In the genomic region with DNA sequence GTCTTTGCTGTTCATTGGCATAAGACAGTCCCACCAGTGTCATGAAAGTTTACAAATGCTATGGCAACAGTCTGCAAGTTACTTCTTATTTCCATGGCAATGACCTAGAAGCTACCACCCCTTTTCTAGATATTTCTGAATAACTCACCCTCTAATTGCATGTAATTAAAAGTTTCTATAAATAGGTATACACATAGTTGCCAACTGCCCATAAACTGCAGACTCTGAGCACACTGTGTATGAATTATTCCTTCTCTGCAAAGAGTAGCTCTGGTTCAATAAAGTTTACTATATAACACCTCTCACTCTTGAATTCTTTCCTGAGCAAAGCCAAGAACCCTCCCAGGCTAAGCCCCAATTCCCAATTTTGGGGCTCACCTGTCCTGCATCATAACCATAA, we compare ENCODE assay signal across 31 cellular contexts.
"Had no signal": no experiment of that assay in that cellular context is flagged by ENCODE, and none has a peak within 500 bp of the region (broad histone marks: within the 10 kb centered on the region; RNA-seq: fewer than 3 reads in every experiment).

No MANE protein-coding gene starts in this region.

- ATAC-seq: activated naive CD4-positive, alpha-beta T cell treated with anti-CD3 and anti-CD28 coated beads, Interleukin-2, amount 50 U/mL, for 72 hours; activated naive CD8-positive, alpha-beta T cell treated with anti-CD3 and anti-CD28 coated beads, Interleukin-2, amount 50 U/mL, for 24 hours; activated T-cell treated with anti-CD3 and anti-CD28 coated beads, Interleukin-2, amount 50 U/mL, for 4 hours; activated T-cell treated with anti-CD3 and anti-CD28 coated beads, Interleukin-2, amount 50 U/mL, for 72 hours; activated T-helper 17 cell treated with anti-CD3 and anti-CD28 coated beads, Interleukin-2, amount 50 U/mL, for 72 hours; body of pancreas had no signal

- H3K27ac ChIP-seq: adrenal gland, ascending aorta, body of pancreas, brain microvascular endothelial cell, cardiac muscle cell had no signal

- DNase-seq: activated effector memory CD4-positive, alpha-beta T cell treated with anti-CD3 and anti-CD28 coated beads, Interleukin-2, amount 50 U/mL, for 16 hours; activated effector memory CD4-positive, alpha-beta T cell treated with Interleukin-2 at 50 U/mL for 16 hours; activated gamma-delta T cell; activated gamma-delta T cell treated with Interleukin-2 at 50 U/mL for 16 hours; activated naive CD4-positive, alpha-beta T cell; activated naive CD4-positive, alpha-beta T cell treated with anti-CD3 and anti-CD28 coated beads for 36 hours; activated naive CD4-positive, alpha-beta T cell treated with anti-CD3 and anti-CD28 coated beads, Interleukin-2, amount 10 ng/mL, durations not matched to agents 7 days and 5 days; activated naive CD4-positive, alpha-beta T cell treated with anti-CD3 and anti-CD28 coated beads, Interleukin-2, amount 50 U/mL, for 16 hours; activated naive CD4-positive, alpha-beta T cell treated with Interleukin-2 at 50 U/mL for 16 hours; activated naive CD8-positive, alpha-beta T cell treated with anti-CD3 and anti-CD28 coated beads for 36 hours; activated naive CD8-positive, alpha-beta T cell treated with anti-CD3 and anti-CD28 coated beads, Interleukin-2, amount 10 ng/mL, durations not matched to agents 7 days and 5 days; activated naive CD8-positive, alpha-beta T cell treated with anti-CD3 and anti-CD28 coated beads, Interleukin-2, amount 50 U/mL, for 24 hours; activated T-cell treated with anti-CD3 and anti-CD28 coated beads, Interleukin-2, amount 50 U/mL, for 1 hour; activated T-cell treated with anti-CD3 and anti-CD28 coated beads, Interleukin-2, amount 50 U/mL, for 24 hours; activated T-cell treated with anti-CD3 and anti-CD28 coated beads, Interleukin-2, amount 50 U/mL, for 4 hours; activated T-cell treated with anti-CD3 and anti-CD28 coated beads, Interleukin-2, amount 50 U/mL, for 48 hours; activated T-cell treated with anti-CD3 and anti-CD28 coated beads, Interleukin-2, amount 50 U/mL, for 72 hours; adrenal gland; amniotic stem cell; amygdala; anterior cingulate cortex; aorta; body of pancreas; brain microvascular endothelial cell; caudate nucleus; central memory CD4-positive, alpha-beta T cell; cerebellar nuclear complex had no signal

- H3K36me3 ChIP-seq: adrenal gland, ascending aorta, brain microvascular endothelial cell, cardiac muscle cell had no signal

- H3K27me3 ChIP-seq: adrenal gland, ascending aorta, body of pancreas, brain microvascular endothelial cell, cardiac muscle cell had no signal

- H3K4me1 ChIP-seq: adrenal gland, ascending aorta, body of pancreas had no signal

- H3K9me3 ChIP-seq: adrenal gland, ascending aorta, body of pancreas had no signal

- H3K4me3 ChIP-seq: adrenal gland, ascending aorta, body of pancreas, cardiac muscle cell had no signal
